ENCODE assay signal across 18 cellular contexts in the genomic region with DNA sequence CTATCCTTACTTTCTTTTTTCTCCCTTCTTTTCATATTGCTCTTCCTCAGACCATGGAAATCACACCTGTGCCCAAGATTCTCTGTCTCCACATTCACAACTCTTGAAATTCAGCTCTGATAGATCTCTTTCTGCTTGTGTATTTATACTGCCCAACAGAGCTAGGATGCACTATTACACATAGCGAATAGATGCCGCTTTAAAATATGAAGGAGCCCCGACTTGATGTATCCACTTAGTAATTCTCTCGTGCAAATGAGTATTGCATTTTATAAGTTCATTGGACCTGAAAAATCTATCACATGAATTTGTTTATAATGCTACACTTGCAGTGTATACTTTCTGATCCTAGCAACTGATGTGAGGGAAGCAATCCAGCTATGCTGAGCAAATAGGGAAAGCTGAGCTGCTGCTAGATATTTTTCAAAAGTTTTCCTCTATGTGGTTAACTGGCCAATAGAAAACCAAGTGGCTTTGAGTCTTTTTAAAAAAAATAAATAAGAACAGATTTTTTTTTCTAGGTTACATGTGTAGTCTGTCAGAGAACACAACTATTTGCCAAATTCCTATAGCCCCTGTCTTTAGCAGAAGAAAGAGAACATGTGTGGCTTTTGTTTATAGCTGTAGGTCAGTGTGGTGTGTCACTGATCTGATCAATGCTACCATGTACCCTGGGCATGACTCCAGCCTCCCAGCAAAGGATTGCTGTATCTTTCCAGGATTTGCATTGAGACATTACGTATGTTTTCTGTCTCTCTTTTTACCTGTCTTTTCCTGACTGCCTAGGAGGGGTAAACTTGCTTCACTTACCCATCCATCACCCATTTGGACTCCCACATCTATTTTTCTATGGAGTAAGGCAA.
DNase-seq lines count a peak whose midpoint lies in the region; ATAC-seq and TF ChIP-seq lines count a peak whose summit lies in the region.
"Had no signal": no experiment of that assay in that cellular context is flagged by ENCODE, and none has a peak within 500 bp of the region (broad histone marks: within the 10 kb centered on the region; RNA-seq: fewer than 3 reads in every experiment).

No MANE protein-coding gene starts in this region.

- TF ChIP-seq CTCF in C4-2B (conservative IDR thresholded peaks at IDR 0.05): peak; percentile 11; the same call in 1 of the 2 replicates
- no peak for TF ChIP-seq CTCF in neural crest cell (conservative IDR thresholded peaks at IDR 0.05)

- DNase-seq in OCI-M1 (lab: John Stamatoyannopoulos, UW): peak; percentile 11
- DNase-seq in epithelial cell of prostate (ENCODE audit: low read depth, low spot score): no peak
- DNase-seq in neural crest cell (ENCODE audit: low read depth, low spot score): no peak
- no peak for DNase-seq in cerebellar nuclear complex (lab: John Stamatoyannopoulos, UW)
- DNase-seq in T-cell: no peak
- DNase-seq: mucosa of descending colon, NCI-H1436 treated with DMSO at 0.1 percent for 48 hours, NCI-H510A, PC-9, posterior cingulate gyrus had no signal

- H3K36me3 Mint-ChIP-seq in neural crest cell (ENCODE audit: low read depth): no peaks in the 10 kb centered on the region
- H3K36me3 Mint-ChIP-seq in T-cell: peaks cover 4% of the 10 kb centered on the region
- H3K36me3 Mint-ChIP-seq: WTC11 had no signal

- H3K27ac Mint-ChIP-seq in neural crest cell (ENCODE audit: unreplicated experiment) (peak overlapping the region; percentile 2), T-cell (no peak overlapping the region)
- H3K27ac Mint-ChIP-seq: activated T-helper 2 cell treated with anti-CD3 and anti-CD28 coated beads, Interferon-gamma antibody, Interleukin-2, Interleukin-4, amounts not matched to agents 10 μg/mL and 5 μg/mL and 100 μg/mL, durations not matched to agents 14 hours and 24 hours and 36 hours; B cell; WTC11 had no signal

- H3K4me3 Mint-ChIP-seq in neural crest cell: no peak overlapping the region
- H3K4me3 Mint-ChIP-seq in T-cell: no peak overlapping the region
- H3K4me3 Mint-ChIP-seq: B cell, IgD-negative memory B cell, WTC11 had no signal

- H3K27ac ChIP-seq in C4-2B (no peak overlapping the region), epithelial cell of prostate (peak overlapping the region; percentile 78)
- H3K27ac ChIP-seq: coronary artery, PC-9 had no signal

- no peaks in the 10 kb centered on the region for H3K27me3 Mint-ChIP-seq in neural crest cell (ENCODE audit: low read depth)
- H3K27me3 Mint-ChIP-seq in T-cell: no peaks in the 10 kb centered on the region
- H3K27me3 Mint-ChIP-seq: B cell, IgD-negative memory B cell had no signal

- H3K4me1 Mint-ChIP-seq in neural crest cell (peaks cover 15% of the 10 kb centered on the region), T-cell (no peaks in the 10 kb centered on the region)
- H3K4me1 Mint-ChIP-seq: B cell, IgD-negative memory B cell had no signal

- H3K9me3 Mint-ChIP-seq in neural crest cell (peaks cover 4% of the 10 kb centered on the region), T-cell (no peaks in the 10 kb centered on the region)
- H3K9me3 Mint-ChIP-seq: IgD-negative memory B cell had no signal

- POLR2A ChIA-PET in T-cell (lab: Charles Lee): interaction anchor here in 1 of 2 donors (0.5 to 0.7 kb wide), 2 partner anchors 61 to 337 kb away, joined by 4 read pairs; no protein-coding TSS in a partner anchor

- ATAC-seq in HG02610 (IDR thresholded peaks at IDR 0.05; ENCODE audit: unreplicated experiment) (no peak), T-cell (replicated peaks in 1 of 4) (no peak), GM18868 (IDR thresholded peaks at IDR 0.05; ENCODE audit: unreplicated experiment) (no peak)

- CTCF ChIA-PET in T-cell (lab: Charles Lee): interaction anchor here in 1 of 2 donors (0.9 kb wide), 1 partner anchor 56 kb away, joined by 3 read pairs; no protein-coding TSS in a partner anchor
